ENCODE assay signal across 24 cellular contexts in the genomic region with DNA sequence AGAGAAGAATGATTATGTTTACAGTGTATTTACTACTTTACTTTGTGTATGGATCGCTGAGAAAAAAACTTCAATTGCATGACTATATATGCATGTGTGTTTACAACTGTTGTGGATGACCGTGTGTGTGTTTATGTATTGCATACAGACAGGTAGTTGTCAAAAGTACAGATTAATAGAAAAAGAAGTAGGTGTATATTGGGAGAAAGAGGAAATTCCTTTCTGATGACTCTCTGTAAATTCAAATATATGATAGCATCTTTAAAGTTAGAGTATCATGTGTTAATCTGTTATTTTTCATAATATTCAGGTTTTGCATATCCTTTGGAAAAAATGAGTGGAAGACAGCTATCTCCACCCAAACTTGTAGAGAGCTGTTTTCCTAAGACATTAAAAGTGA.
DNase-seq lines count a peak whose midpoint lies in the region; ATAC-seq and TF ChIP-seq lines count a peak whose summit lies in the region.
"Had no signal": no experiment of that assay in that cellular context is flagged by ENCODE, and none has a peak within 500 bp of the region (broad histone marks: within the 10 kb centered on the region; RNA-seq: fewer than 3 reads in every experiment).

No MANE protein-coding gene starts in this region.

- H3K9me3 ChIP-seq in PC-3 (ENCODE audit: low read length) (no peaks in the 10 kb centered on the region), parathyroid adenoma (ENCODE audit: control insufficient read depth, low read length) (no peaks in the 10 kb centered on the region)
- H3K9me3 ChIP-seq: breast epithelium, tibial nerve had no signal

- H3K27ac ChIP-seq in PC-3 (ENCODE audit: low read length): peak overlapping the region; percentile 80
- peak overlapping the region; percentile 12 for H3K27ac ChIP-seq in parathyroid adenoma
- H3K27ac ChIP-seq: hepatocyte, tibial nerve had no signal

- POLR2A ChIA-PET in PC-3 (lab: Charles Lee; ENCODE audit: unreplicated experiment): interaction anchor here (0.6 kb wide), 1 partner anchor 256 kb away, joined by 3 read pairs; the partner anchor contains the start of gene AHR

- no peaks in the 10 kb centered on the region for H4K20me1 ChIP-seq in PC-3 (ENCODE audit: low read length)

- DNase-seq in EL (peak; percentile 9), PC-3 (peak; percentile 71), endothelial cell (ENCODE audit: low spot score) (no peak), iPS-NIHi7 (ENCODE audit: extremely low spot score) (no peak), immature natural killer cell (no peak)
- DNase-seq: activated CD4-positive, alpha-beta T cell treated with anti-CD3 and anti-CD28 coated beads, Interleukin-2, amount 50 U/mL, for 1 hour; activated effector memory CD4-positive, alpha-beta T cell treated with anti-CD3 and anti-CD28 coated beads, Interleukin-2, amount 50 U/mL, for 16 hours; activated naive CD8-positive, alpha-beta T cell treated with anti-CD3 and anti-CD28 coated beads, Interleukin-2, amount 50 U/mL, for 24 hours; AML-193; cortex of kidney; kidney; mesendoderm; MG63; naive thymus-derived CD4-positive, alpha-beta T cell; NCI-H1436 treated with DMSO at 0.1 percent for 48 hours; NCI-H526; stimulated activated naive CD4-positive, alpha-beta T cell; T-cell had no signal

- CTCF ChIA-PET in PC-3 (lab: Charles Lee): no interaction called here

- TF ChIP-seq CTCF in PC-3 (conservative IDR thresholded peaks at IDR 0.05; ENCODE audit: low read depth, low read length) (no peak), endothelial cell (IDR thresholded peaks at IDR 0.05; ENCODE audit: unreplicated experiment) (no peak), parathyroid adenoma (IDR thresholded peaks at IDR 0.05) (no peak)

- peaks cover 4% of the 10 kb centered on the region for H3F3A ChIP-seq in PC-3 (ENCODE audit: low read length, unreplicated experiment)

- H3K4me3 ChIP-seq in PC-3 (ENCODE audit: low read length): peak overlapping the region; percentile 9; the same call in 1 of the 2 replicates
- H3K4me3 ChIP-seq in parathyroid adenoma (ENCODE audit: low read depth, low read length): no peak overlapping the region
- H3K4me3 ChIP-seq: breast epithelium, hepatocyte, MG63, tibial nerve had no signal

- H3K9me3 Mint-ChIP-seq in endothelial cell (ENCODE audit: unreplicated experiment) (no peaks in the 10 kb centered on the region), immature natural killer cell (no peaks in the 10 kb centered on the region)
- H3K9me3 Mint-ChIP-seq: activated naive CD8-positive, alpha-beta T cell treated with anti-CD3 and anti-CD28 coated beads, Interleukin-2, amount 50 U/mL, for 24 hours; T-cell had no signal

- H3K27me3 ChIP-seq in PC-3 (ENCODE audit: low read length) (no peaks in the 10 kb centered on the region), parathyroid adenoma (ENCODE audit: control insufficient read depth, insufficient read depth, low read length) (no peaks in the 10 kb centered on the region)
- H3K27me3 ChIP-seq: breast epithelium, hepatocyte, MG63, tibial nerve had no signal

- intact Hi-C loops in PC-3 (cut with micrococcal nuclease): loop anchor here (2.0 to 5.0 kb wide), 4 partner anchors 59 to 240 kb away; partner anchors contain the start of gene AGR2

- no peaks in the 10 kb centered on the region for H3K79me2 ChIP-seq in PC-3 (ENCODE audit: low read length)
- no peaks in the 10 kb centered on the region for H3K79me2 ChIP-seq in parathyroid adenoma
- H3K79me2 ChIP-seq: hepatocyte had no signal

- H3K4me1 ChIP-seq in PC-3 (ENCODE audit: insufficient read depth, low read length) (peaks cover 53% of the 10 kb centered on the region), parathyroid adenoma (no peaks in the 10 kb centered on the region)
- H3K4me1 ChIP-seq: breast epithelium had no signal

- no peaks in the 10 kb centered on the region for H3K36me3 Mint-ChIP-seq in endothelial cell (ENCODE audit: low read depth, unreplicated experiment)
- peaks cover 0 to 5% (median 0%) of the 10 kb centered on the region in 3 donors for H3K36me3 Mint-ChIP-seq in immature natural killer cell
- H3K36me3 Mint-ChIP-seq: T-cell had no signal

- no TSS peak for BruUV-seq in PC-3 (replicated peaks; lab: Mats Ljungman, UMichigan)

- ATAC-seq in PC-3 (peak; percentile 71), GM21423 (IDR thresholded peaks at IDR 0.05; ENCODE audit: unreplicated experiment) (no peak), HG03469 (IDR thresholded peaks at IDR 0.05; ENCODE audit: unreplicated experiment) (no peak)
- ATAC-seq: activated naive CD8-positive, alpha-beta T cell treated with anti-CD3 and anti-CD28 coated beads, Interleukin-2, amount 50 U/mL, for 24 hours had no signal

- peak overlapping the region; percentile 62 for H3K4me2 ChIP-seq in PC-3 (ENCODE audit: low read length)
- H3K4me2 ChIP-seq in parathyroid adenoma (ENCODE audit: low read length): no peak overlapping the region

- H3K4me1 Mint-ChIP-seq in endothelial cell (ENCODE audit: unreplicated experiment) (peaks cover 27% of the 10 kb centered on the region), immature natural killer cell (peaks cover 47 to 64% of the 10 kb centered on the region in 2 donors)

- H3K27ac Mint-ChIP-seq in endothelial cell (ENCODE audit: unreplicated experiment) (peak overlapping the region; percentile 98), immature natural killer cell (no peak overlapping the region)

- no peak overlapping the region for H3K4me3 Mint-ChIP-seq in endothelial cell (ENCODE audit: unreplicated experiment)
- H3K4me3 Mint-ChIP-seq in immature natural killer cell: no peak overlapping the region
- H3K4me3 Mint-ChIP-seq: activated naive CD8-positive, alpha-beta T cell treated with anti-CD3 and anti-CD28 coated beads, Interleukin-2, amount 50 U/mL, for 24 hours had no signal

- peaks cover 3% of the 10 kb centered on the region for H3K27me3 Mint-ChIP-seq in endothelial cell (ENCODE audit: unreplicated experiment)
- peaks cover 0 to 4% (median 0%) of the 10 kb centered on the region in 3 donors for H3K27me3 Mint-ChIP-seq in immature natural killer cell (ENCODE audit: low read depth in 3 of 3)

- H3K9ac ChIP-seq in PC-3 (ENCODE audit: low read length): peak overlapping the region; percentile 35
- no peak overlapping the region for H3K9ac ChIP-seq in parathyroid adenoma

- H3K9me2 ChIP-seq in PC-3 (replicated peaks; ENCODE audit: low read length): no peaks in the 10 kb centered on the region

- H2AFZ ChIP-seq in PC-3 (ENCODE audit: low read length) (no peak overlapping the region), parathyroid adenoma (no peak overlapping the region)
- H2AFZ ChIP-seq: hepatocyte had no signal

- H3K36me3 ChIP-seq in PC-3 (ENCODE audit: low read depth, low read length) (no peaks in the 10 kb centered on the region), parathyroid adenoma (ENCODE audit: control insufficient read depth, insufficient read depth, low read length) (no peaks in the 10 kb centered on the region)
- H3K36me3 ChIP-seq: breast epithelium, MG63, tibial nerve had no signal

Comparison
In these comparisons a context has a peak if more than half of its experiments do, and no peak if none do; other contexts are left out.
1. DNase-seq: peak in EL (single experiment) and PC-3 (single experiment); none in endothelial cell (single experiment), iPS-NIHi7 (single experiment) and immature natural killer cell (0 of 3).